ENCODE assay signal across 9 cellular contexts in genomic region chr4:113636877-113637276, GRCh38.
DNase-seq lines count a peak whose midpoint lies in the region; ATAC-seq, FAIRE-seq and TF ChIP-seq lines count a peak whose summit lies in the region.
"Had no signal": no experiment of that assay in that cellular context is flagged by ENCODE, and none has a peak within 500 bp of the region (broad histone marks: within the 10 kb centered on the region; RNA-seq: fewer than 3 reads in every experiment).

No MANE protein-coding gene starts in this region.

- FAIRE-seq in astrocyte (lab: Jason Lieb, UNC) = peak; percentile 34

- H3K27me3 ChIP-seq in heart right ventricle (no peaks in the 10 kb centered on the region), astrocyte (ENCODE audit: insufficient read depth, low read length) (no peaks in the 10 kb centered on the region), psoas muscle (ENCODE audit: insufficient read depth in 3 of 3, low read length in 2 of 3) (no peaks in the 10 kb centered on the region)

- H3K36me3 Mint-ChIP-seq in astrocyte (ENCODE audit: low read depth, unreplicated experiment) = no peaks in the 10 kb centered on the region

- H2AFZ ChIP-seq in astrocyte (ENCODE audit: low read depth, low read length) = no peak overlapping the region

- no peak for DNase-seq in heart right ventricle
- no peak for DNase-seq in cardiac septum (ENCODE audit: low spot score)
- peak; percentile 50 for DNase-seq in NOMO-1 treated with dmso at 0.1 percent for 144 hours (lab: John Stamatoyannopoulos, UW; ENCODE audit: unreplicated experiment)
- peak; percentile 92 for DNase-seq in astrocyte (ENCODE audit: low read depth)
- no peak for DNase-seq in psoas muscle
- DNase-seq in lower leg skin (ENCODE audit: low spot score in 2 of 2) = no peak

- no peak overlapping the region for H3K27ac Mint-ChIP-seq in astrocyte (ENCODE audit: unreplicated experiment)

- no peaks in the 10 kb centered on the region for H3K27me3 Mint-ChIP-seq in astrocyte (ENCODE audit: low read depth, unreplicated experiment)

- H4K20me1 ChIP-seq in astrocyte (ENCODE audit: insufficient read depth, low read length) = peaks cover 71% of the 10 kb centered on the region

- H3K4me2 ChIP-seq in astrocyte (ENCODE audit: low read length) = peak overlapping the region; percentile 61

- H3K4me1 Mint-ChIP-seq in astrocyte (ENCODE audit: low read depth, unreplicated experiment) = peaks cover 48% of the 10 kb centered on the region

- no peak overlapping the region for H3K4me3 Mint-ChIP-seq in astrocyte (ENCODE audit: unreplicated experiment)

- H3K27ac ChIP-seq in heart right ventricle (peak overlapping the region; percentile 29 to 91 (median 80)), astrocyte (ENCODE audit: low read depth, low read length) (peak overlapping the region; percentile 14), psoas muscle (peak overlapping the region; percentile 78)

- H3K9me3 ChIP-seq in heart right ventricle (no peaks in the 10 kb centered on the region), astrocyte (ENCODE audit: insufficient read depth, low read depth, low read length) (no peaks in the 10 kb centered on the region), psoas muscle (no peaks in the 10 kb centered on the region)

- H3K36me3 ChIP-seq in heart right ventricle (no peaks in the 10 kb centered on the region), astrocyte (ENCODE audit: insufficient read depth, low read length) (no peaks in the 10 kb centered on the region), psoas muscle (ENCODE audit: insufficient read depth in 1 of 2, low read depth in 1 of 2) (no peaks in the 10 kb centered on the region)

- H3K4me3 ChIP-seq in heart right ventricle = no peak overlapping the region
- no peak overlapping the region for H3K4me3 ChIP-seq in astrocyte (ENCODE audit: insufficient read depth, low read depth, low read length)
- H3K4me3 ChIP-seq in psoas muscle = no peak overlapping the region
- H3K4me3 ChIP-seq in lower leg skin (ENCODE audit: low read depth, poor library complexity, severe bottlenecking) = no peak overlapping the region
- H3K4me3 ChIP-seq: skin epidermis had no signal

- ATAC-seq in heart right ventricle (peak in 1 of 8 donors; percentile 42), psoas muscle (peak; percentile 36 to 84 (median 66)), HG03457 (IDR thresholded peaks at IDR 0.05; ENCODE audit: unreplicated experiment) (no peak), GM18861 (IDR thresholded peaks at IDR 0.05; ENCODE audit: unreplicated experiment) (no peak)

- H3K4me1 ChIP-seq in heart right ventricle (peaks cover 4 to 98% (median 75%) of the 10 kb centered on the region in 9 donors), astrocyte (ENCODE audit: insufficient read depth, low read length) (peaks cover 40% of the 10 kb centered on the region), psoas muscle (peaks cover 46% of the 10 kb centered on the region)

- TF ChIP-seq CTCF in heart right ventricle (IDR thresholded peaks at IDR 0.05) = no peak
- TF ChIP-seq CTCF in astrocyte (IDR thresholded peaks at IDR 0.05; ENCODE audit: insufficient read depth, low read depth, low read length) = no peak
- no peak for TF ChIP-seq CTCF in psoas muscle (IDR thresholded peaks at IDR 0.05)
- no peak for TF ChIP-seq CTCF in lower leg skin (IDR thresholded peaks at IDR 0.05)

- peaks cover 42% of the 10 kb centered on the region for H3K79me2 ChIP-seq in astrocyte (ENCODE audit: insufficient read depth, low read length)

- no peak overlapping the region for H3K9ac ChIP-seq in astrocyte (ENCODE audit: low read length)

- TF ChIP-seq POLR2A in lower leg skin (IDR thresholded peaks at IDR 0.05) = no peak

- intact Hi-C loops in heart right ventricle (cut with DNase I) = loop anchor here in 5 of 10 donors (2.0 to 10.0 kb wide), 7 partner anchors 45 to 125 kb away; partner anchors contain the start of gene CAMK2D (in 1 of the 5)
- intact Hi-C loops in cardiac septum (cut with DNase I) = loop anchor here (5.0 kb wide), 1 partner anchor 90 kb away; no protein-coding TSS in a partner anchor
- intact Hi-C loops in psoas muscle (cut with DNase I) = no loop called here
- intact Hi-C loops in lower leg skin (cut with DNase I; ENCODE audit: low total_unique reads) = no loop called here

- no peaks in the 10 kb centered on the region for H3K9me3 Mint-ChIP-seq in astrocyte (ENCODE audit: unreplicated experiment)

Comparison
In these comparisons a context has a peak if more than half of its experiments do, and no peak if none do; other contexts are left out.
1. ATAC-seq: peak in psoas muscle (4 of 4); none in HG03457 (single experiment) and GM18861 (single experiment).
2. DNase-seq: peak in NOMO-1 treated with dmso at 0.1 percent for 144 hours (single experiment) and astrocyte (single experiment); none in heart right ventricle (0 of 2), cardiac septum (single experiment), psoas muscle (0 of 2) and lower leg skin (0 of 2).
3. H3K27ac ChIP-seq: peak in every context shown above with its lines; median percentile 80 in heart right ventricle; 78 in psoas muscle; 14 in astrocyte.